1 cellular context compared by ENCODE assay signal in the genomic region with DNA sequence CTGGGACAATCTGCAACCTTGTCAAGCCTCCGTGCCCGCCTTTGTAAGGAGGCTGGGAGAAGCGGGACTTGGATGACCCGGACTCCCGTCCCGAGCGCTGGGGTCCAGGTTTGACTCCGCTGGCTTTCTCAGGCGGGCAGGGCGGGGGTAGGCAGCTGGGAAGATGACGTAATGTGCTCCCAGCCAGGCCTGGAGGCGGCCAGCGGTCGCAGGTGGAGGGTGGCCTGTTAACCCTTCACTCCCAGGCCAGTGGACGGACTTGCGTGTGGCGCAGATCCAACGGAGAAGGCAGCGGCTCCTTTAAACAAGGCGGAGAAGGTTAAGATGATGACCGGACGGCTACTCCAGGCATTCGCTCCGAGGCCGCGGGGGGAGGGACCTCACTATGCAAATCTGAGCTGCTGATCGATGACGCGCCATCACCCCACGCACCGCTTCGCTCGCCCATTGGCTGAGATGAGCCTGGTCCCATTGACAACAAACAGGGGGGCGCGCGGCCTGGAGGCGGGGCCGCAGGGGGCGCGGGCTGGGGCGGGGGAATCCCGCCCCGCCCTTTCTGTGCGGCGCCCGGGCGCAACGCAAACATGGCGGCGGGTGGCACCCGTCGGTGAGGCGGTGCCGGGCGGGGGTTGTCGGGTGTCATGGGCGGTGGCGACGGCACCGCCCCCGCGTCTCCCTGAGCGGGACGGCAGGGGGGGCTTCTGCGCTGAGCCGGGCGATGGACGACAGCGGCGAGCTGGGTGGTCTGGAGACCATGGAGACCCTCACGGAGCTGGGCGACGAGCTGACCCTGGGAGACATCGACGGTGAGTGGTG.
A peak's percentile ranks its signal among the peaks of the same experiment; 100 is the strongest.
TF ChIP-seq lines count a peak whose summit lies in the region.

Gene SREBF2, plus strand, starts transcription at position 553 of the 816 bp plus-strand sequence. Its CDS starts 166 bp downstream, at position 719.

TF ChIP-seq in GM12878, 131 proteins besides CTCF, POLR2A, EP300 and RAD21 (continued from another document and continues in another):
- TF ChIP-seq ZBTB11 (CRISPR knock-in tag; IDR thresholded peaks at IDR 0.05) (0 out of 2 replicates have a peak, but pooled peaks have one; percentile 26), ETV6 (conservative IDR thresholded peaks at IDR 0.05 in 1 of 2, IDR thresholded peaks at IDR 0.05 in 1 of 2; ENCODE audit: borderline replicate concordance in 1 of 2, low read depth in 1 of 2) (no peak), SMAD1 (IDR thresholded peaks at IDR 0.05; ENCODE audit: low read depth, partially characterized antibody) (peak; percentile 80), STAT3 (IDR thresholded peaks at IDR 0.05; ENCODE audit: low read depth, low read length) (no peak), IKZF2 (IDR thresholded peaks at IDR 0.05) (peak; percentile 70 to 83; a peak in 3 of 4 replicates), SREBF1 (IDR thresholded peaks at IDR 0.05; ENCODE audit: low read length) (peak; percentile 99), HDGF (IDR thresholded peaks at IDR 0.05) (peak; percentile 92), GABPA (IDR thresholded peaks at IDR 0.05; ENCODE audit: low read depth) (no peak), CREM (IDR thresholded peaks at IDR 0.05; ENCODE audit: low read depth) (peak; percentile 85; the same call in 1 of the 2 replicates), TARDBP (IDR thresholded peaks at IDR 0.05; ENCODE audit: borderline replicate concordance) (0 out of 2 replicates have a peak, but pooled peaks have one; percentile 46), YBX1 (IDR thresholded peaks at IDR 0.05) (no peak), EED (IDR thresholded peaks at IDR 0.05; ENCODE audit: low read depth) (peak; percentile 66), ZZZ3 (IDR thresholded peaks at IDR 0.05; ENCODE audit: control insufficient read depth, insufficient read length, low read depth) (no peak), CBX3 (IDR thresholded peaks at IDR 0.05; ENCODE audit: borderline replicate concordance, low read depth) (no peak), RCOR1 (conservative IDR thresholded peaks at IDR 0.05; ENCODE audit: low read depth, low read length) (no peak), PML (IDR thresholded peaks at IDR 0.05; ENCODE audit: low read length) (peak; percentile 78; the same call in 1 of the 2 replicates), NFIC (IDR thresholded peaks at IDR 0.05; ENCODE audit: low read depth, low read length) (no peak), PBX3 (IDR thresholded peaks at IDR 0.05; ENCODE audit: insufficient replicate concordance, low read depth, low read length) (no peak), CUX1 (IDR thresholded peaks at IDR 0.05; ENCODE audit: insufficient replicate concordance, low read depth, low read length) (no peak), CREB1 (IDR thresholded peaks at IDR 0.05; ENCODE audit: low read depth) (peak; percentile 96), POLR2AphosphoS5 (IDR thresholded peaks at IDR 0.05; ENCODE audit: low read length) (peak; percentile 80; the same call in 1 of the 2 replicates), FOXK2 (IDR thresholded peaks at IDR 0.05) (no peak), ZNF622 (IDR thresholded peaks at IDR 0.05) (no peak), ZNF217 (IDR thresholded peaks at IDR 0.05) (no peak), KDM1A (IDR thresholded peaks at IDR 0.05; ENCODE audit: borderline replicate concordance) (no peak), ZSCAN29 (IDR thresholded peaks at IDR 0.05) (no peak)
- TF ChIP-seq, protein P1, sequence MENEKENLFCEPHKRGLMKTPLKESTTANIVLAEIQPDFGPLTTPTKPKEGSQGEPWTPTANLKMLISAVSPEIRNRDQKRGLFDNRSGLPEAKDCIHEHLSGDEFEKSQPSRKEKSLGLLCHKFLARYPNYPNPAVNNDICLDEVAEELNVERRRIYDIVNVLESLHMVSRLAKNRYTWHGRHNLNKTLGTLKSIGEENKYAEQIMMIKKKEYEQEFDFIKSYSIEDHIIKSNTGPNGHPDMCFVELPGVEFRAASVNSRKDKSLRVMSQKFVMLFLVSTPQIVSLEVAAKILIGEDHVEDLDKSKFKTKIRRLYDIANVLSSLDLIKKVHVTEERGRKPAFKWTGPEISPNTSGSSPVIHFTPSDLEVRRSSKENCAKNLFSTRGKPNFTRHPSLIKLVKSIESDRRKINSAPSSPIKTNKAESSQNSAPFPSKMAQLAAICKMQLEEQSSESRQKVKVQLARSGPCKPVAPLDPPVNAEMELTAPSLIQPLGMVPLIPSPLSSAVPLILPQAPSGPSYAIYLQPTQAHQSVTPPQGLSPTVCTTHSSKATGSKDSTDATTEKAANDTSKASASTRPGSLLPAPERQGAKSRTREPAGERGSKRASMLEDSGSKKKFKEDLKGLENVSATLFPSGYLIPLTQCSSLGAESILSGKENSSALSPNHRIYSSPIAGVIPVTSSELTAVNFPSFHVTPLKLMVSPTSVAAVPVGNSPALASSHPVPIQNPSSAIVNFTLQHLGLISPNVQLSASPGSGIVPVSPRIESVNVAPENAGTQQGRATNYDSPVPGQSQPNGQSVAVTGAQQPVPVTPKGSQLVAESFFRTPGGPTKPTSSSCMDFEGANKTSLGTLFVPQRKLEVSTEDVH (IDR thresholded peaks at IDR 0.05; ENCODE audit: low read depth, partially characterized antibody) = no peak
- TF ChIP-seq, protein P2, sequence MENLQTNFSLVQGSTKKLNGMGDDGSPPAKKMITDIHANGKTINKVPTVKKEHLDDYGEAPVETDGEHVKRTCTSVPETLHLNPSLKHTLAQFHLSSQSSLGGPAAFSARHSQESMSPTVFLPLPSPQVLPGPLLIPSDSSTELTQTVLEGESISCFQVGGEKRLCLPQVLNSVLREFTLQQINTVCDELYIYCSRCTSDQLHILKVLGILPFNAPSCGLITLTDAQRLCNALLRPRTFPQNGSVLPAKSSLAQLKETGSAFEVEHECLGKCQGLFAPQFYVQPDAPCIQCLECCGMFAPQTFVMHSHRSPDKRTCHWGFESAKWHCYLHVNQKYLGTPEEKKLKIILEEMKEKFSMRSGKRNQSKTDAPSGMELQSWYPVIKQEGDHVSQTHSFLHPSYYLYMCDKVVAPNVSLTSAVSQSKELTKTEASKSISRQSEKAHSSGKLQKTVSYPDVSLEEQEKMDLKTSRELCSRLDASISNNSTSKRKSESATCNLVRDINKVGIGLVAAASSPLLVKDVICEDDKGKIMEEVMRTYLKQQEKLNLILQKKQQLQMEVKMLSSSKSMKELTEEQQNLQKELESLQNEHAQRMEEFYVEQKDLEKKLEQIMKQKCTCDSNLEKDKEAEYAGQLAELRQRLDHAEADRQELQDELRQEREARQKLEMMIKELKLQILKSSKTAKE (IDR thresholded peaks at IDR 0.05; ENCODE audit: low read depth, poor library complexity, severe bottlenecking) = peak; percentile 18
- TF ChIP-seq, protein P3, sequence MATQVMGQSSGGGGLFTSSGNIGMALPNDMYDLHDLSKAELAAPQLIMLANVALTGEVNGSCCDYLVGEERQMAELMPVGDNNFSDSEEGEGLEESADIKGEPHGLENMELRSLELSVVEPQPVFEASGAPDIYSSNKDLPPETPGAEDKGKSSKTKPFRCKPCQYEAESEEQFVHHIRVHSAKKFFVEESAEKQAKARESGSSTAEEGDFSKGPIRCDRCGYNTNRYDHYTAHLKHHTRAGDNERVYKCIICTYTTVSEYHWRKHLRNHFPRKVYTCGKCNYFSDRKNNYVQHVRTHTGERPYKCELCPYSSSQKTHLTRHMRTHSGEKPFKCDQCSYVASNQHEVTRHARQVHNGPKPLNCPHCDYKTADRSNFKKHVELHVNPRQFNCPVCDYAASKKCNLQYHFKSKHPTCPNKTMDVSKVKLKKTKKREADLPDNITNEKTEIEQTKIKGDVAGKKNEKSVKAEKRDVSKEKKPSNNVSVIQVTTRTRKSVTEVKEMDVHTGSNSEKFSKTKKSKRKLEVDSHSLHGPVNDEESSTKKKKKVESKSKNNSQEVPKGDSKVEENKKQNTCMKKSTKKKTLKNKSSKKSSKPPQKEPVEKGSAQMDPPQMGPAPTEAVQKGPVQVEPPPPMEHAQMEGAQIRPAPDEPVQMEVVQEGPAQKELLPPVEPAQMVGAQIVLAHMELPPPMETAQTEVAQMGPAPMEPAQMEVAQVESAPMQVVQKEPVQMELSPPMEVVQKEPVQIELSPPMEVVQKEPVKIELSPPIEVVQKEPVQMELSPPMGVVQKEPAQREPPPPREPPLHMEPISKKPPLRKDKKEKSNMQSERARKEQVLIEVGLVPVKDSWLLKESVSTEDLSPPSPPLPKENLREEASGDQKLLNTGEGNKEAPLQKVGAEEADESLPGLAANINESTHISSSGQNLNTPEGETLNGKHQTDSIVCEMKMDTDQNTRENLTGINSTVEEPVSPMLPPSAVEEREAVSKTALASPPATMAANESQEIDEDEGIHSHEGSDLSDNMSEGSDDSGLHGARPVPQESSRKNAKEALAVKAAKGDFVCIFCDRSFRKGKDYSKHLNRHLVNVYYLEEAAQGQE (IDR thresholded peaks at IDR 0.05; ENCODE audit: low read depth, low read length) = peak; percentile 54; the same call in 1 of the 2 replicates
- TF ChIP-seq, protein P4, sequence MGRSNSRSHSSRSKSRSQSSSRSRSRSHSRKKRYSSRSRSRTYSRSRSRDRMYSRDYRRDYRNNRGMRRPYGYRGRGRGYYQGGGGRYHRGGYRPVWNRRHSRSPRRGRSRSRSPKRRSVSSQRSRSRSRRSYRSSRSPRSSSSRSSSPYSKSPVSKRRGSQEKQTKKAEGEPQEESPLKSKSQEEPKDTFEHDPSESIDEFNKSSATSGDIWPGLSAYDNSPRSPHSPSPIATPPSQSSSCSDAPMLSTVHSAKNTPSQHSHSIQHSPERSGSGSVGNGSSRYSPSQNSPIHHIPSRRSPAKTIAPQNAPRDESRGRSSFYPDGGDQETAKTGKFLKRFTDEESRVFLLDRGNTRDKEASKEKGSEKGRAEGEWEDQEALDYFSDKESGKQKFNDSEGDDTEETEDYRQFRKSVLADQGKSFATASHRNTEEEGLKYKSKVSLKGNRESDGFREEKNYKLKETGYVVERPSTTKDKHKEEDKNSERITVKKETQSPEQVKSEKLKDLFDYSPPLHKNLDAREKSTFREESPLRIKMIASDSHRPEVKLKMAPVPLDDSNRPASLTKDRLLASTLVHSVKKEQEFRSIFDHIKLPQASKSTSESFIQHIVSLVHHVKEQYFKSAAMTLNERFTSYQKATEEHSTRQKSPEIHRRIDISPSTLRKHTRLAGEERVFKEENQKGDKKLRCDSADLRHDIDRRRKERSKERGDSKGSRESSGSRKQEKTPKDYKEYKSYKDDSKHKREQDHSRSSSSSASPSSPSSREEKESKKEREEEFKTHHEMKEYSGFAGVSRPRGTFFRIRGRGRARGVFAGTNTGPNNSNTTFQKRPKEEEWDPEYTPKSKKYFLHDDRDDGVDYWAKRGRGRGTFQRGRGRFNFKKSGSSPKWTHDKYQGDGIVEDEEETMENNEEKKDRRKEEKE (IDR thresholded peaks at IDR 0.05) = no peak
